ENCODE assay signal across 8 cellular contexts in the genomic region with DNA sequence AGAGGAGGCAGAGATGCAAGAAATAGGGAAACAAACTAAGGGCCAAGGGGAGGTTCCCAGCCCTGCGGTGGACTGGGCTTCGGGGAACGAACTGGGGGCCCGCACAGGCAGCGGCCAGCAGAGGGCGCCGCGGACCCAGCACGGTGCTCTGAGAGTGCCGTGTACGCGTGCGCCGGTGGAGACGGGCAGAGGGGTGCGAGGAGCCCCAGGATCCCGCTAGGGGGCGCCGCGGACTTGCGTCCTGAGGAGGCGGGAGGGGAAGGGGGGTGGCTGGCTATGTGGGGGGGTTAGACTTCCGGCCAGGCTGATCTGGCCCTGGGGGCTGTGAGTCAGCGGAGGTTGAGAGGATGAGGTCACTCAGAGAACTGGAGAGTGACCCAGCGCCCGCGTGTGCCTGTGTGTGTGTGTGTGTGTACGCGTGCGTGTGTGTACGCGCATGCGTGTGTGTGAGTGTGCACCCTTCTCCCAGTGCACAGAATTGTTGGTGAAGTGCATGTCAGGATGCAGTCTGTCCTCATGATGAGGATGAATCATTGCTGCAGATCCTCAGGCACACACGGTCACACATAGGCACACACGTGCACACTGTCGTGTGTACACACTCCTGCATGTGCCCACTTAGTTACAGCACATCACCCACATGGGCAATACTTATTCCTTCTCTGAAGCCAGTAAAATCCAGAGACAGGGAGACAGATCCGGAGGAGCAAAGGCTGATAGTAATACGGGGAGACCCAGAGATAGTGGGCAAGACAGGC. TPM values are rescaled to one million over a fixed set of nuclear protein-coding genes. Genes with fewer than 3 reads are reported as not detected.
DNase-seq lines count a peak whose midpoint lies in the region; ATAC-seq and TF ChIP-seq lines count a peak whose summit lies in the region.

No MANE protein-coding gene starts in this region.

- peak overlapping the region; percentile 59 for H3K4me3 Mint-ChIP-seq in chondrocyte (ENCODE audit: unreplicated experiment)

- peaks cover 69% of the 10 kb centered on the region for H3K4me1 Mint-ChIP-seq in chondrocyte (ENCODE audit: low read depth)

- in situ Hi-C loops in ACHN (cut with HindIII; ENCODE audit: low pct_ligation_motif_present, low pct_unique_long_range_greater_than_20kb, low sequenced_read_pairs) = no loop called here

- peaks cover 24% of the 10 kb centered on the region for H3K27me3 Mint-ChIP-seq in chondrocyte (ENCODE audit: low read depth)

- H3K27ac Mint-ChIP-seq in chondrocyte (ENCODE audit: unreplicated experiment) = peak overlapping the region; percentile 90

- H3K9me3 Mint-ChIP-seq in chondrocyte (ENCODE audit: low read depth) = no peaks in the 10 kb centered on the region

- peak; percentile 99 for DNase-seq in ACHN
- peak; percentile 91 for DNase-seq in NCI-H510A (lab: John Stamatoyannopoulos, UW)
- DNase-seq in activated CD4-positive, alpha-beta T cell treated with anti-CD3 and anti-CD28 coated beads for 24 hours (ENCODE audit: low read depth in 2 of 2) = peak; percentile 88 to 94
- no peak for DNase-seq in chondrocyte (ENCODE audit: low spot score)
- DNase-seq in left kidney (ENCODE audit: low read depth, low spot score) = peak; percentile 98
- peak; percentile 84 to 94 for DNase-seq in stimulated activated CD4-positive, alpha-beta T cell treated with anti-CD3 and anti-CD28 coated beads, Interleukin-1b, Interleukin-23, amount 100 ng/mL, for 4 hours (ENCODE audit: low read depth in 2 of 2)

- no peaks in the 10 kb centered on the region for H3K36me3 Mint-ChIP-seq in chondrocyte (ENCODE audit: low read depth)

- ATAC-seq in GM18867 (IDR thresholded peaks at IDR 0.05; ENCODE audit: unreplicated experiment) (peak; percentile 65), HG03432 (IDR thresholded peaks at IDR 0.05; ENCODE audit: unreplicated experiment) (peak; percentile 73)

- peak; percentile 100 for TF ChIP-seq CTCF in chondrocyte (IDR thresholded peaks at IDR 0.05)

RNA-seq across cellular contexts. Expression of a gene that starts 17.0 kb away (rescaled TPM):
- total RNA-seq in chondrocyte = 6.0 to 11.6 TPM (median 6.9 TPM) in 3 replicates

RNA-seq across cellular contexts. Expression of a gene that starts 18.3 kb away (rescaled TPM):
- 1.3 TPM in 1 of 3 replicates, not detected in the others for total RNA-seq in chondrocyte

RNA-seq across cellular contexts. Expression of a gene that starts 41.0 kb away (rescaled TPM):
- total RNA-seq in chondrocyte = 0.36 TPM in 1 of 3 replicates, not detected in the others

RNA-seq across cellular contexts. Expression of a gene that starts 45.2 kb away (rescaled TPM):
- total RNA-seq in chondrocyte = 88.7 to 193 TPM (median 93.5 TPM) in 3 replicates

RNA-seq across cellular contexts. Expression of a gene that starts 58.9 kb away (rescaled TPM):
- total RNA-seq in chondrocyte = 14.4 to 21.6 TPM (median 16.4 TPM) in 3 replicates
